Comparison of ENCODE assay signal across 29 cellular contexts in the genomic region with DNA sequence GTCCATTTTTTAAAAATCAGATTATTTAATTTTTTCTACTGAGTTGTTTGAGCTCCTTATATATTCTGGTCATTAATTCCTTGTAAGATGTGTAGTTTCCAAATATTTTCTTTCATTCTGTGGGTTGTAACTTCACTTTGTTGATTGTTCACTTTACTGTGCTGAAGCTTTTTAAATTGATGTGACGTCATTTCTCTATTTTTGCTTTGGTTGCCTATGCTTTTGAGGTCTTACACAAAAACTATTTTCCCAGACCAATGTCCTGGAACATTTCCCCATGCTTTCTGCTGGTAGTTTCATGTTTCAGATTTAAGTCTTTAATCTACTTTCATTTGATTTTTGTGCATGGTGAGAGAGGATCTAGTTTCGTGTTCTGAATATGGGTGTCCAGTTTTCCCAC.
"Had no signal": no experiment of that assay in that cellular context is flagged by ENCODE, and none has a peak within 500 bp of the region (broad histone marks: within the 10 kb centered on the region; RNA-seq: fewer than 3 reads in every experiment).

No MANE protein-coding gene starts in this region.

- ATAC-seq: effector memory CD8-positive, alpha-beta T cell; esophagus mucosa; foreskin keratinocyte; gastrocnemius medialis; gastroesophageal sphincter; heart left ventricle; heart right ventricle had no signal

- H3K4me1 ChIP-seq: colonic mucosa, esophagus muscularis mucosa, esophagus squamous epithelium, foreskin keratinocyte, gastrocnemius medialis, gastroesophageal sphincter, heart left ventricle, heart right ventricle had no signal

- H2AFZ ChIP-seq: hepatocyte had no signal

- H3K4me2 ChIP-seq: hepatocyte had no signal

- H3K4me3 ChIP-seq: colonic mucosa, coronary artery, dorsolateral prefrontal cortex, esophagus muscularis mucosa, esophagus squamous epithelium, gastrocnemius medialis, gastroesophageal sphincter, heart left ventricle, heart right ventricle, hepatocyte had no signal

- FAIRE-seq: colon, endometrium, endothelial cell of umbilical vein, frontal cortex had no signal

- H3K9me3 ChIP-seq: colonic mucosa, esophagus muscularis mucosa, esophagus squamous epithelium, gastrocnemius medialis, gastroesophageal sphincter had no signal

- H3K27ac ChIP-seq: colonic mucosa, coronary artery, dorsolateral prefrontal cortex, epithelial cell of prostate, esophagus muscularis mucosa, esophagus squamous epithelium, foreskin keratinocyte, gastrocnemius medialis, gastroesophageal sphincter, heart left ventricle, heart right ventricle, hepatocyte had no signal

- DNase-seq: colonic mucosa; cortex of kidney; dermis blood vessel endothelial cell; dorsolateral prefrontal cortex; effector CD4-positive, alpha-beta T cell; effector CD8-positive, alpha-beta T cell; effector memory CD4-positive, alpha-beta T cell; effector memory CD8-positive, alpha-beta T cell; endodermal cell; erythroblast; esophagus squamous epithelium; foreskin fibroblast; foreskin keratinocyte; foreskin melanocyte; gastrocnemius medialis; glutamatergic neuron; head of caudate nucleus; heart left ventricle; heart right ventricle had no signal

- H3K79me2 ChIP-seq: hepatocyte had no signal

- H3K27me3 ChIP-seq: colonic mucosa, dorsolateral prefrontal cortex, esophagus muscularis mucosa, esophagus squamous epithelium, foreskin keratinocyte, gastrocnemius medialis, gastroesophageal sphincter, heart left ventricle, heart right ventricle, hepatocyte had no signal

- H3K36me3 ChIP-seq: colonic mucosa, esophagus muscularis mucosa, esophagus squamous epithelium, gastrocnemius medialis, gastroesophageal sphincter, heart left ventricle, heart right ventricle had no signal
